9 cellular contexts compared by ENCODE assay signal in genomic region chr2:75561566-75562512, GRCh38. TPM values are rescaled to one million over a fixed set of nuclear protein-coding genes. Genes with fewer than 3 reads are reported as not detected.
A peak's percentile ranks its signal among the peaks of the same experiment; 100 is the strongest.
DNase-seq lines count a peak whose midpoint lies in the region; ATAC-seq and TF ChIP-seq lines count a peak whose summit lies in the region.
"Had no signal": no experiment of that assay in that cellular context is flagged by ENCODE, and none has a peak within 500 bp of the region (broad histone marks: within the 10 kb centered on the region; RNA-seq: fewer than 3 reads in every experiment).

No MANE protein-coding gene starts in this region.

- DNase-seq in AG04450 (ENCODE audit: low read depth, low spot score) (no peak), GM23338 (ENCODE audit: low spot score) (no peak), astrocyte of the spinal cord (ENCODE audit: low read depth, low spot score) (peak; percentile 31), memory B cell (ENCODE audit: low spot score in 2 of 2) (no peak), GM19238 (ENCODE audit: insufficient read length, low spot score) (no peak), mucosa of descending colon (no peak), NCI-H2107 treated with DMSO at 0.1 percent for 48 hours (lab: John Stamatoyannopoulos, UW; ENCODE audit: unreplicated experiment) (no peak)

- H3K36me3 Mint-ChIP-seq in GM23338 (ENCODE audit: low read depth) (no peaks in the 10 kb centered on the region), memory B cell (no peaks in the 10 kb centered on the region)
- H3K36me3 Mint-ChIP-seq: activated CD4-positive, alpha-beta memory T cell treated with anti-CD3 and anti-CD28 coated beads for 36 hours had no signal

- peak overlapping the region; percentile 86 for H3K4me3 ChIP-seq in AG04450 (ENCODE audit: low read depth, low read length)
- peak overlapping the region; percentile 78 for H3K4me3 ChIP-seq in GM23338
- peak overlapping the region; percentile 73 for H3K4me3 ChIP-seq in astrocyte of the spinal cord (ENCODE audit: low read depth, low read length)
- H3K4me3 ChIP-seq in mucosa of descending colon, result no peak overlapping the region

- no peak overlapping the region for H3K27ac Mint-ChIP-seq in GM23338
- no peak overlapping the region for H3K27ac Mint-ChIP-seq in memory B cell
- H3K27ac Mint-ChIP-seq: activated CD4-positive, alpha-beta memory T cell treated with anti-CD3 and anti-CD28 coated beads for 36 hours had no signal

- no peaks in the 10 kb centered on the region for H3K27me3 ChIP-seq in AG04450 (ENCODE audit: control insufficient read depth, insufficient read depth, low read length)
- H3K27me3 ChIP-seq in GM23338 (ENCODE audit: insufficient read depth), result peaks cover 26% of the 10 kb centered on the region

- intact Hi-C loops in mucosa of descending colon (cut with DNase I, micrococcal nuclease), result no loop called here

- H3K27ac ChIP-seq in AG04450 (ENCODE audit: low read depth, low read length) (peak overlapping the region; percentile 97), GM23338 (ENCODE audit: low read depth) (no peak overlapping the region)

- no peaks in the 10 kb centered on the region for H4K20me1 ChIP-seq in GM23338 (replicated peaks; ENCODE audit: insufficient read depth)

- peak overlapping the region; percentile 88 for H2AFZ ChIP-seq in GM23338

- POLR2A ChIA-PET in AG04450 (lab: Yijun Ruan, JAX), result interaction anchor here (0.6 to 3.9 kb wide), 5 partner anchors 17 to 44 kb away, joined by 3 to 21 read pairs (median 13); no protein-coding TSS in a partner anchor

- peaks cover 33% of the 10 kb centered on the region for H3K4me1 Mint-ChIP-seq in GM23338
- peaks cover 9% of the 10 kb centered on the region for H3K4me1 Mint-ChIP-seq in memory B cell

- ATAC-seq in GM23338 (no peak), memory B cell (ENCODE audit: low read depth) (no peak), mucosa of descending colon (no peak), HG03135 (IDR thresholded peaks at IDR 0.05; ENCODE audit: unreplicated experiment) (no peak)

- H3K4me3 Mint-ChIP-seq in GM23338 (peak overlapping the region; percentile 88), memory B cell (peak overlapping the region; percentile 73)

- peaks cover 16% of the 10 kb centered on the region for H3K4me1 ChIP-seq in GM23338 (ENCODE audit: insufficient read depth)
- H3K4me1 ChIP-seq in mucosa of descending colon (ENCODE audit: low read depth), result no peaks in the 10 kb centered on the region

- TF ChIP-seq CTCF in AG04450 (IDR thresholded peaks at IDR 0.05; ENCODE audit: low read depth, low read length), result no peak
- no peak for TF ChIP-seq CTCF in GM23338 (conservative IDR thresholded peaks at IDR 0.05; ENCODE audit: low read depth in 2 of 2)
- TF ChIP-seq CTCF in astrocyte of the spinal cord (IDR thresholded peaks at IDR 0.05; ENCODE audit: low read depth, low read length), result no peak
- TF ChIP-seq CTCF in mucosa of descending colon (IDR thresholded peaks at IDR 0.05), result no peak

- H3K4me2 ChIP-seq in GM23338, result peak overlapping the region; percentile 98

- H3F3A ChIP-seq in GM23338 (replicated peaks; ENCODE audit: low read depth), result no peaks in the 10 kb centered on the region

- H3K9me3 ChIP-seq in AG04450 (ENCODE audit: control insufficient read depth, insufficient read depth, low read length) (no peaks in the 10 kb centered on the region; the same call in 1 of the 2 replicates), mucosa of descending colon (no peaks in the 10 kb centered on the region)

- peaks cover 19% of the 10 kb centered on the region for H3K27me3 Mint-ChIP-seq in GM23338 (ENCODE audit: insufficient read depth, low read depth, poor library complexity)
- H3K27me3 Mint-ChIP-seq in memory B cell, result peaks cover 26% of the 10 kb centered on the region

- CTCF ChIA-PET in AG04450 (lab: Charles Lee), result interaction anchor here (0.7 to 7.5 kb wide), 11 partner anchors 14 to 97 kb away, joined by 4 to 53 read pairs (median 5); no protein-coding TSS in a partner anchor

- no peaks in the 10 kb centered on the region for H3K79me2 ChIP-seq in GM23338 (replicated peaks; ENCODE audit: insufficient read depth)

- H3K9me3 Mint-ChIP-seq in GM23338 (no peaks in the 10 kb centered on the region), memory B cell (no peaks in the 10 kb centered on the region)
- H3K9me3 Mint-ChIP-seq: activated CD4-positive, alpha-beta memory T cell treated with anti-CD3 and anti-CD28 coated beads for 36 hours had no signal

- no peaks in the 10 kb centered on the region for H3K36me3 ChIP-seq in GM23338 (ENCODE audit: insufficient read depth)
- no peaks in the 10 kb centered on the region for H3K36me3 ChIP-seq in mucosa of descending colon (ENCODE audit: low read depth)

- in situ Hi-C loops in astrocyte of the spinal cord (cut with HindIII; ENCODE audit: low sequenced_read_pairs), result no loop called here

- no peaks in the 10 kb centered on the region for H3K9me2 ChIP-seq in GM23338 (ENCODE audit: insufficient read depth)

TF ChIP-seq in GM23338, 12 proteins besides CTCF, POLR2A, EP300 and RAD21:
- TF ChIP-seq ZNF462 (CRISPR knock-in tag; IDR thresholded peaks at IDR 0.05), result no peak
- TF ChIP-seq CREB1 (CRISPR knock-in tag; IDR thresholded peaks at IDR 0.05; ENCODE audit: low read depth), result no peak
- peak; percentile 21 for TF ChIP-seq EZH2 (IDR thresholded peaks at IDR 0.05; ENCODE audit: low read depth, unreplicated experiment)

RNA-seq across cellular contexts. Expression of gene EVA1A, which starts 1.1 kb away (rescaled TPM):
- polyA plus RNA-seq in AG04450 (2011; rRNA removed), result 22.8 and 32.5 TPM in 2 replicates
- 28.4 and 52.5 TPM in 2 replicates for polyA minus RNA-seq in AG04450 (2011; rRNA and poly(A)+ RNA removed)
- 7.9 and 8.5 TPM in 2 replicates for total RNA-seq in GM23338 (2014; rRNA removed; shearing (Covaris generic))
- polyA plus RNA-seq in GM23338 (2016; fragmentation: Nextera tagmentation; extraction: Ambion mirVana), result 4.6 and 5.0 TPM in 2 replicates
- total RNA-seq in mucosa of descending colon, result 1 to 10 TPM in 1 of 3 donors, under 1 TPM in 1, not detected in 1; 0.72 to 1.3 TPM
- total RNA-seq: activated CD4-positive, alpha-beta memory T cell treated with anti-CD3 and anti-CD28 coated beads for 36 hours had no signal
